In genomic region chr17:46876353-46876887, GRCh38 we compare ENCODE assay signal across 1 cellular context.
A peak's percentile ranks its signal among the peaks of the same experiment; 100 is the strongest.
TF ChIP-seq lines count a peak whose summit lies in the region.

No MANE protein-coding gene starts in this region.

TF ChIP-seq in HepG2, 621 proteins besides CTCF, POLR2A, EP300 and RAD21 (continued from another document and continues in another):
- TF ChIP-seq, protein P1, sequence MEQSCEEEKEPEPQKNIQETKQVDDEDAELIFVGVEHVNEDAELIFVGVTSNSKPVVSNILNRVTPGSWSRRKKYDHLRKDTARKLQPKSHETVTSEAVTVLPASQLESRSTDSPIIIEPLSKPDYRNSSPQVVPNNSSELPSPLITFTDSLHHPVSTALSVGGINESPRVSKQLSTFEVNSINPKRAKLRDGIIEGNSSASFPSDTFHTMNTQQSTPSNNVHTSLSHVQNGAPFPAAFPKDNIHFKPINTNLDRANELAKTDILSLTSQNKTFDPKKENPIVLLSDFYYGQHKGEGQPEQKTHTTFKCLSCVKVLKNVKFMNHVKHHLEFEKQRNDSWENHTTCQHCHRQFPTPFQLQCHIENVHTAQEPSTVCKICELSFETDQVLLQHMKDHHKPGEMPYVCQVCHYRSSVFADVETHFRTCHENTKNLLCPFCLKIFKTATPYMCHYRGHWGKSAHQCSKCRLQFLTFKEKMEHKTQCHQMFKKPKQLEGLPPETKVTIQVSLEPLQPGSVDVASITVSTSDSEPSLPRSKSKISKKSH (CRISPR knock-in tag; IDR thresholded peaks at IDR 0.05; ENCODE audit: borderline replicate concordance), result peak; percentile 27; the same call in 1 of the 2 replicates
- TF ChIP-seq ZMYM4 (CRISPR knock-in tag; IDR thresholded peaks at IDR 0.05) (0 out of 2 replicates have a peak, but pooled peaks have one; percentile 29), THAP8 (CRISPR knock-in tag; IDR thresholded peaks at IDR 0.05; ENCODE audit: borderline replicate concordance) (no peak), FOXA1 (IDR thresholded peaks at IDR 0.05) (no peak), FOXA1 (CRISPR knock-in tag; IDR thresholded peaks at IDR 0.05) (0 out of 2 replicates have a peak, but pooled peaks have one; percentile 57), DNMT1 (CRISPR knock-in tag; IDR thresholded peaks at IDR 0.05) (peak; percentile 29; the same call in 1 of the 2 replicates), BCL6 (CRISPR knock-in tag; IDR thresholded peaks at IDR 0.05) (peak; percentile 36; the same call in 1 of the 2 replicates), KDM5B (CRISPR knock-in tag; IDR thresholded peaks at IDR 0.05; ENCODE audit: borderline replicate concordance) (peak; percentile 87; the same call in 1 of the 2 replicates), ZNF383 (CRISPR knock-in tag; IDR thresholded peaks at IDR 0.05; ENCODE audit: borderline replicate concordance) (no peak), ETV5 (CRISPR knock-in tag; IDR thresholded peaks at IDR 0.05; ENCODE audit: borderline replicate concordance) (0 out of 2 replicates have a peak, but pooled peaks have one; percentile 9), DZIP1 (CRISPR knock-in tag; IDR thresholded peaks at IDR 0.05) (peak; percentile 72; the same call in 1 of the 2 replicates), PTBP1 (IDR thresholded peaks at IDR 0.05; ENCODE audit: low read depth, low read length, poor library complexity, severe bottlenecking) (peak; percentile 18), AGO1 (IDR thresholded peaks at IDR 0.05; ENCODE audit: low read depth, low read length, poor library complexity, severe bottlenecking) (peak; percentile 68), GABPB1 (CRISPR knock-in tag; IDR thresholded peaks at IDR 0.05) (peak; percentile 50), IRF2 (CRISPR knock-in tag; IDR thresholded peaks at IDR 0.05) (0 out of 2 replicates have a peak, but pooled peaks have one; percentile 58), FOXA3 (CRISPR knock-in tag; IDR thresholded peaks at IDR 0.05) (peak; percentile 33), BRCA1 (CRISPR knock-in tag; IDR thresholded peaks at IDR 0.05) (no peak), ZNF501 (CRISPR knock-in tag; IDR thresholded peaks at IDR 0.05) (0 out of 2 replicates have a peak, but pooled peaks have one; percentile 37), NR2F6 (IDR thresholded peaks at IDR 0.05) (no peak), NR2F6 (CRISPR knock-in tag; IDR thresholded peaks at IDR 0.05) (peak; percentile 27; the same call in 1 of the 2 replicates), PAWR (CRISPR knock-in tag; IDR thresholded peaks at IDR 0.05; ENCODE audit: borderline replicate concordance) (no peak), ZNF572 (CRISPR knock-in tag; IDR thresholded peaks at IDR 0.05) (peak; percentile 70; the same call in 1 of the 2 replicates), NRL (CRISPR knock-in tag; IDR thresholded peaks at IDR 0.05; ENCODE audit: borderline replicate concordance) (peak; percentile 68), KDM2A (CRISPR knock-in tag; IDR thresholded peaks at IDR 0.05; ENCODE audit: borderline replicate concordance, low read depth) (peak; percentile 83), SUZ12 (IDR thresholded peaks at IDR 0.05; ENCODE audit: low read depth, low read length) (no peak), HES4 (CRISPR knock-in tag; IDR thresholded peaks at IDR 0.05; ENCODE audit: borderline replicate concordance) (no peak), MEIS2 (CRISPR knock-in tag; IDR thresholded peaks at IDR 0.05) (0 out of 2 replicates have a peak, but pooled peaks have one; percentile 15), KDM3A (CRISPR knock-in tag; IDR thresholded peaks at IDR 0.05; ENCODE audit: low read depth) (peak; percentile 39; the same call in 1 of the 2 replicates), ZNF879 (CRISPR knock-in tag; IDR thresholded peaks at IDR 0.05) (no peak), SSRP1 (CRISPR knock-in tag; IDR thresholded peaks at IDR 0.05) (0 out of 2 replicates have a peak, but pooled peaks have one; percentile 40), ZNF616 (CRISPR knock-in tag; IDR thresholded peaks at IDR 0.05; ENCODE audit: low read depth) (0 out of 2 replicates have a peak, but pooled peaks have one; percentile 22), BRD4 (CRISPR knock-in tag; IDR thresholded peaks at IDR 0.05) (no peak), PCBP1 (IDR thresholded peaks at IDR 0.05; ENCODE audit: borderline replicate concordance, low read depth, low read length) (peak; percentile 66; the same call in 1 of the 2 replicates), ZNF576 (CRISPR knock-in tag; IDR thresholded peaks at IDR 0.05) (0 out of 2 replicates have a peak, but pooled peaks have one; percentile 20)
- TF ChIP-seq, protein P2, sequence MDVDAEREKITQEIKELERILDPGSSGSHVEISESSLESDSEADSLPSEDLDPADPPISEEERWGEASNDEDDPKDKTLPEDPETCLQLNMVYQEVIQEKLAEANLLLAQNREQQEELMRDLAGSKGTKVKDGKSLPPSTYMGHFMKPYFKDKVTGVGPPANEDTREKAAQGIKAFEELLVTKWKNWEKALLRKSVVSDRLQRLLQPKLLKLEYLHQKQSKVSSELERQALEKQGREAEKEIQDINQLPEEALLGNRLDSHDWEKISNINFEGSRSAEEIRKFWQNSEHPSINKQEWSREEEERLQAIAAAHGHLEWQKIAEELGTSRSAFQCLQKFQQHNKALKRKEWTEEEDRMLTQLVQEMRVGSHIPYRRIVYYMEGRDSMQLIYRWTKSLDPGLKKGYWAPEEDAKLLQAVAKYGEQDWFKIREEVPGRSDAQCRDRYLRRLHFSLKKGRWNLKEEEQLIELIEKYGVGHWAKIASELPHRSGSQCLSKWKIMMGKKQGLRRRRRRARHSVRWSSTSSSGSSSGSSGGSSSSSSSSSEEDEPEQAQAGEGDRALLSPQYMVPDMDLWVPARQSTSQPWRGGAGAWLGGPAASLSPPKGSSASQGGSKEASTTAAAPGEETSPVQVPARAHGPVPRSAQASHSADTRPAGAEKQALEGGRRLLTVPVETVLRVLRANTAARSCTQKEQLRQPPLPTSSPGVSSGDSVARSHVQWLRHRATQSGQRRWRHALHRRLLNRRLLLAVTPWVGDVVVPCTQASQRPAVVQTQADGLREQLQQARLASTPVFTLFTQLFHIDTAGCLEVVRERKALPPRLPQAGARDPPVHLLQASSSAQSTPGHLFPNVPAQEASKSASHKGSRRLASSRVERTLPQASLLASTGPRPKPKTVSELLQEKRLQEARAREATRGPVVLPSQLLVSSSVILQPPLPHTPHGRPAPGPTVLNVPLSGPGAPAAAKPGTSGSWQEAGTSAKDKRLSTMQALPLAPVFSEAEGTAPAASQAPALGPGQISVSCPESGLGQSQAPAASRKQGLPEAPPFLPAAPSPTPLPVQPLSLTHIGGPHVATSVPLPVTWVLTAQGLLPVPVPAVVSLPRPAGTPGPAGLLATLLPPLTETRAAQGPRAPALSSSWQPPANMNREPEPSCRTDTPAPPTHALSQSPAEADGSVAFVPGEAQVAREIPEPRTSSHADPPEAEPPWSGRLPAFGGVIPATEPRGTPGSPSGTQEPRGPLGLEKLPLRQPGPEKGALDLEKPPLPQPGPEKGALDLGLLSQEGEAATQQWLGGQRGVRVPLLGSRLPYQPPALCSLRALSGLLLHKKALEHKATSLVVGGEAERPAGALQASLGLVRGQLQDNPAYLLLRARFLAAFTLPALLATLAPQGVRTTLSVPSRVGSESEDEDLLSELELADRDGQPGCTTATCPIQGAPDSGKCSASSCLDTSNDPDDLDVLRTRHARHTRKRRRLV (CRISPR knock-in tag; IDR thresholded peaks at IDR 0.05), result no peak
- TF ChIP-seq, protein P3, sequence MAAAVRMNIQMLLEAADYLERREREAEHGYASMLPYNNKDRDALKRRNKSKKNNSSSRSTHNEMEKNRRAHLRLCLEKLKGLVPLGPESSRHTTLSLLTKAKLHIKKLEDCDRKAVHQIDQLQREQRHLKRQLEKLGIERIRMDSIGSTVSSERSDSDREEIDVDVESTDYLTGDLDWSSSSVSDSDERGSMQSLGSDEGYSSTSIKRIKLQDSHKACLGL (CRISPR knock-in tag; IDR thresholded peaks at IDR 0.05), result no peak
- TF ChIP-seq, protein P4, sequence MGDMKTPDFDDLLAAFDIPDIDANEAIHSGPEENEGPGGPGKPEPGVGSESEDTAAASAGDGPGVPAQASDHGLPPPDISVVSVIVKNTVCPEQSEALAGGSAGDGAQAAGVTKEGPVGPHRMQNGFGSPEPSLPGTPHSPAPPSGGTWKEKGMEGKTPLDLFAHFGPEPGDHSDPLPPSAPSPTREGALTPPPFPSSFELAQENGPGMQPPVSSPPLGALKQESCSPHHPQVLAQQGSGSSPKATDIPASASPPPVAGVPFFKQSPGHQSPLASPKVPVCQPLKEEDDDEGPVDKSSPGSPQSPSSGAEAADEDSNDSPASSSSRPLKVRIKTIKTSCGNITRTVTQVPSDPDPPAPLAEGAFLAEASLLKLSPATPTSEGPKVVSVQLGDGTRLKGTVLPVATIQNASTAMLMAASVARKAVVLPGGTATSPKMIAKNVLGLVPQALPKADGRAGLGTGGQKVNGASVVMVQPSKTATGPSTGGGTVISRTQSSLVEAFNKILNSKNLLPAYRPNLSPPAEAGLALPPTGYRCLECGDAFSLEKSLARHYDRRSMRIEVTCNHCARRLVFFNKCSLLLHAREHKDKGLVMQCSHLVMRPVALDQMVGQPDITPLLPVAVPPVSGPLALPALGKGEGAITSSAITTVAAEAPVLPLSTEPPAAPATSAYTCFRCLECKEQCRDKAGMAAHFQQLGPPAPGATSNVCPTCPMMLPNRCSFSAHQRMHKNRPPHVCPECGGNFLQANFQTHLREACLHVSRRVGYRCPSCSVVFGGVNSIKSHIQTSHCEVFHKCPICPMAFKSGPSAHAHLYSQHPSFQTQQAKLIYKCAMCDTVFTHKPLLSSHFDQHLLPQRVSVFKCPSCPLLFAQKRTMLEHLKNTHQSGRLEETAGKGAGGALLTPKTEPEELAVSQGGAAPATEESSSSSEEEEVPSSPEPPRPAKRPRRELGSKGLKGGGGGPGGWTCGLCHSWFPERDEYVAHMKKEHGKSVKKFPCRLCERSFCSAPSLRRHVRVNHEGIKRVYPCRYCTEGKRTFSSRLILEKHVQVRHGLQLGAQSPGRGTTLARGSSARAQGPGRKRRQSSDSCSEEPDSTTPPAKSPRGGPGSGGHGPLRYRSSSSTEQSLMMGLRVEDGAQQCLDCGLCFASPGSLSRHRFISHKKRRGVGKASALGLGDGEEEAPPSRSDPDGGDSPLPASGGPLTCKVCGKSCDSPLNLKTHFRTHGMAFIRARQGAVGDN (CRISPR knock-in tag; IDR thresholded peaks at IDR 0.05), result peak; percentile 64
- TF ChIP-seq, protein P5, sequence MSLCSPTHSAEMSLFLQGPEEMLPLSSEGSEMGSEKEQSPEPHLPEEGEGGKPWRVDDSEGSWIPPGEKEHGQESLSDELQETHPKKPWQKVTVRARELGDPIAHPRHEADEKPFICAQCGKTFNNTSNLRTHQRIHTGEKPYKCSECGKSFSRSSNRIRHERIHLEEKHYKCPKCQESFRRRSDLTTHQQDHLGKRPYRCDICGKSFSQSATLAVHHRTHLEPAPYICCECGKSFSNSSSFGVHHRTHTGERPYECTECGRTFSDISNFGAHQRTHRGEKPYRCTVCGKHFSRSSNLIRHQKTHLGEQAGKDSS (CRISPR knock-in tag; IDR thresholded peaks at IDR 0.05; ENCODE audit: borderline replicate concordance, low read depth), result peak; percentile 72; the same call in 1 of the 2 replicates
- TF ChIP-seq, protein P6, sequence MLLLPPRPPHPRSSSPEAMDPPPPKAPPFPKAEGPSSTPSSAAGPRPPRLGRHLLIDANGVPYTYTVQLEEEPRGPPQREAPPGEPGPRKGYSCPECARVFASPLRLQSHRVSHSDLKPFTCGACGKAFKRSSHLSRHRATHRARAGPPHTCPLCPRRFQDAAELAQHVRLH (CRISPR knock-in tag; IDR thresholded peaks at IDR 0.05; ENCODE audit: borderline replicate concordance, low read depth), result 0 out of 2 replicates have a peak, but pooled peaks have one; percentile 67
- TF ChIP-seq, protein P7, sequence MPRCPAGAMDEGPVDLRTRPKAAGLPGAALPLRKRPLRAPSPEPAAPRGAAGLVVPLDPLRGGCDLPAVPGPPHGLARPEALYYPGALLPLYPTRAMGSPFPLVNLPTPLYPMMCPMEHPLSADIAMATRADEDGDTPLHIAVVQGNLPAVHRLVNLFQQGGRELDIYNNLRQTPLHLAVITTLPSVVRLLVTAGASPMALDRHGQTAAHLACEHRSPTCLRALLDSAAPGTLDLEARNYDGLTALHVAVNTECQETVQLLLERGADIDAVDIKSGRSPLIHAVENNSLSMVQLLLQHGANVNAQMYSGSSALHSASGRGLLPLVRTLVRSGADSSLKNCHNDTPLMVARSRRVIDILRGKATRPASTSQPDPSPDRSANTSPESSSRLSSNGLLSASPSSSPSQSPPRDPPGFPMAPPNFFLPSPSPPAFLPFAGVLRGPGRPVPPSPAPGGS (CRISPR knock-in tag; IDR thresholded peaks at IDR 0.05), result no peak
- TF ChIP-seq, protein P8, sequence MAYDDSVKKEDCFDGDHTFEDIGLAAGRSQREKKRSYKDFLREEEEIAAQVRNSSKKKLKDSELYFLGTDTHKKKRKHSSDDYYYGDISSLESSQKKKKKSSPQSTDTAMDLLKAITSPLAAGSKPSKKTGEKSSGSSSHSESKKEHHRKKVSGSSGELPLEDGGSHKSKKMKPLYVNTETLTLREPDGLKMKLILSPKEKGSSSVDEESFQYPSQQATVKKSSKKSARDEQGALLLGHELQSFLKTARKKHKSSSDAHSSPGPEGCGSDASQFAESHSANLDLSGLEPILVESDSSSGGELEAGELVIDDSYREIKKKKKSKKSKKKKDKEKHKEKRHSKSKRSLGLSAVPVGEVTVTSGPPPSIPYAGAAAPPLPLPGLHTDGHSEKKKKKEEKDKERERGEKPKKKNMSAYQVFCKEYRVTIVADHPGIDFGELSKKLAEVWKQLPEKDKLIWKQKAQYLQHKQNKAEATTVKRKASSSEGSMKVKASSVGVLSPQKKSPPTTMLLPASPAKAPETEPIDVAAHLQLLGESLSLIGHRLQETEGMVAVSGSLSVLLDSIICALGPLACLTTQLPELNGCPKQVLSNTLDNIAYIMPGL (CRISPR knock-in tag; IDR thresholded peaks at IDR 0.05; ENCODE audit: borderline replicate concordance in 1 of 2, low read depth in 1 of 2), result peak in 1 of 2 experiments; percentile 71; a peak in 2 of 4 replicates
